24 cellular contexts compared by ENCODE assay signal in the genomic region with DNA sequence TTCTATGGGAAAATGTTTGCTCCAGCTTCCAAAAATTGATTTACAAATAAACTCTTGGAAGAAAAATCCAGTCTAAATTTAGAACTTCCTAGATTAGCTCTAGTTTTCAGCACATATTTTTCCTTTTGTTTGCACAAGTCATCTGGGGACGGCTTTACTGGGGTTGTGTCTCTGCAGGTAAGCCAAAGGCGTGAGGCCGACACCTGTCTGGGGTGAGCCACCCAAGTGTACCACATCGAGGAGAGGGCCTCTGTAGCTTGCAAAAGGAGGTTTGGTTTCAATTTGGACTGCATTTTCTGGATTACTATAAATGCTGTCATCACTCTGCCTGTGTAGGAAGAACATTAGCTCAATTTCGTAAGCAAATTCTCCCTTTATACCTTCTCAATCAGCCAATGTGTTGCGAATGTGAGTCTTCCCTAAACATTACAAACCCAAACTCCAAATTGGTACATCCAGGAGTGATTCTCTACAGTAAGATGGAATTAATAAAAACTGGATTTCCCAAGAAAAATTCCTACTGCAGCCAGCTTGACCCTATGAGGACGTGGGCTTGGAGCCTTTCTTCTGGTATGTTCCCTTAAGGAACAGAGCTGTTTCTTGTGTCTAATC.
A peak's percentile ranks its signal among the peaks of the same experiment; 100 is the strongest.
DNase-seq lines count a peak whose midpoint lies in the region; ATAC-seq, FAIRE-seq and TF ChIP-seq lines count a peak whose summit lies in the region.
"Had no signal": no experiment of that assay in that cellular context is flagged by ENCODE, and none has a peak within 500 bp of the region (broad histone marks: within the 10 kb centered on the region; RNA-seq: fewer than 3 reads in every experiment).

No MANE protein-coding gene starts in this region.

- no peak overlapping the region for H2AFZ ChIP-seq in MM.1S (ENCODE audit: low read length)

- no peak overlapping the region for H3K9ac ChIP-seq in MM.1S (ENCODE audit: low read length)

- no peak for FAIRE-seq in bronchial epithelial cell (lab: Jason Lieb, UNC)
- FAIRE-seq: small intestine had no signal

- H3K4me2 ChIP-seq in MM.1S (ENCODE audit: low read depth, low read length) = no peak overlapping the region
- H3K4me2 ChIP-seq: GM23338 had no signal

- no peak for TF ChIP-seq POLR2A in transverse colon (IDR thresholded peaks at IDR 0.05)

- H3K4me3 ChIP-seq in bronchial epithelial cell (ENCODE audit: low read depth, low read length) (no peak overlapping the region), lower lobe of right lung (no peak overlapping the region), transverse colon (no peak overlapping the region), MM.1S (ENCODE audit: low read length) (no peak overlapping the region)
- H3K4me3 ChIP-seq: GM23338 had no signal

- H3F3A ChIP-seq in MM.1S (ENCODE audit: insufficient read depth, low read length) = no peaks in the 10 kb centered on the region

- H3K4me1 ChIP-seq in lower lobe of right lung (no peaks in the 10 kb centered on the region), transverse colon (peaks cover 0 to 6% (median 0%) of the 10 kb centered on the region in 4 donors), MM.1S (ENCODE audit: low read length) (no peaks in the 10 kb centered on the region)
- H3K4me1 ChIP-seq: Caco-2, foreskin keratinocyte had no signal

- no peaks in the 10 kb centered on the region for H3K9me2 ChIP-seq in MM.1S (replicated peaks; ENCODE audit: insufficient read depth, low read length)

- in situ Hi-C loops in transverse colon (cut with MboI; ENCODE audit: low pct_ligation_motif_present in 1 of 4, low pct_unique_long_range_greater_than_20kb in 1 of 4, low sequenced_read_pairs in 3 of 4) = no loop called here

- DNase-seq in GM03348 (ENCODE audit: low spot score) (peak; percentile 54), bronchial epithelial cell (ENCODE audit: low read depth) (peak; percentile 26), lower lobe of right lung (no peak), transverse colon (no peak), epidermal melanocyte (ENCODE audit: insufficient read length, low spot score) (no peak), MM.1S (no peak)
- DNase-seq: activated CD4-positive, alpha-beta T cell treated with anti-CD3 and anti-CD28 coated beads, Interleukin-2, amount 10 ng/mL, durations not matched to agents 7 days and 5 days; activated CD8-positive, alpha-beta memory T cell treated with anti-CD3 and anti-CD28 coated beads, Interleukin-2, amount 50 U/mL, for 4 hours; activated effector memory CD4-positive, alpha-beta T cell treated with Interleukin-2 at 50 U/mL for 16 hours; Caco-2; cerebellar nuclear complex; endodermal cell; foreskin keratinocyte; Karpas-422; kidney glomerular epithelial cell; NCI-H1092; NCI-H2029; NCI-H446; NK-92 treated with Interleukin-12 subunit alpha and Interleukin-12 subunit beta, amount 100 ng/mL, for 24 hours; small intestine; stimulated activated CD4-positive, alpha-beta T cell treated with anti-CD3 and anti-CD28 coated beads, Interleukin-4, amount 100 ng/mL, for 24 hours had no signal

- ATAC-seq in lower lobe of right lung (no peak), HG02885 (IDR thresholded peaks at IDR 0.05; ENCODE audit: poor library complexity, unreplicated experiment) (no peak)
- ATAC-seq: foreskin keratinocyte; GM23338; natural killer cell treated with Interleukin-12 subunit alpha and Interleukin-12 subunit beta and Interleukin-15 and Interleukin-18, amount 100 ng/mL, for 72 hours had no signal

- TF ChIP-seq EP300 in transverse colon (IDR thresholded peaks at IDR 0.05; ENCODE audit: low read depth) = no peak

- H3K9me3 ChIP-seq in lower lobe of right lung (no peaks in the 10 kb centered on the region), transverse colon (no peaks in the 10 kb centered on the region), MM.1S (replicated peaks; ENCODE audit: insufficient read depth, low read length) (no peaks in the 10 kb centered on the region)
- H3K9me3 ChIP-seq: Caco-2 had no signal

- H3K79me2 ChIP-seq in MM.1S (ENCODE audit: low read length) = no peaks in the 10 kb centered on the region

- H3K27me3 ChIP-seq in bronchial epithelial cell (ENCODE audit: control insufficient read depth, insufficient read depth, low read length) (no peaks in the 10 kb centered on the region), lower lobe of right lung (ENCODE audit: low read depth) (no peaks in the 10 kb centered on the region), transverse colon (no peaks in the 10 kb centered on the region), MM.1S (replicated peaks; ENCODE audit: insufficient read depth, low read length) (no peaks in the 10 kb centered on the region)

- H3K27ac ChIP-seq in lower lobe of right lung (peak overlapping the region; percentile 26), transverse colon (peak overlapping the region; percentile 22 to 44 (median 30)), MM.1S (ENCODE audit: low read length) (no peak overlapping the region)
- H3K27ac ChIP-seq: foreskin keratinocyte had no signal

- intact Hi-C loops in lower lobe of right lung (cut with DNase I) (no loop called here), transverse colon (cut with DNase I; ENCODE audit: low total_unique reads) (no loop called here)

- H3K36me3 ChIP-seq in bronchial epithelial cell (ENCODE audit: control insufficient read depth, insufficient read depth, low read length) = no peaks in the 10 kb centered on the region
- H3K36me3 ChIP-seq in lower lobe of right lung = no peaks in the 10 kb centered on the region
- no peaks in the 10 kb centered on the region for H3K36me3 ChIP-seq in transverse colon
- H3K36me3 ChIP-seq in MM.1S (replicated peaks; ENCODE audit: insufficient read depth, low read length) = no peaks in the 10 kb centered on the region

- H4K20me1 ChIP-seq in MM.1S (ENCODE audit: insufficient read depth, low read length) = no peaks in the 10 kb centered on the region

- TF ChIP-seq CTCF in bronchial epithelial cell (IDR thresholded peaks at IDR 0.05; ENCODE audit: insufficient read depth, low read length, severe bottlenecking) (no peak), lower lobe of right lung (IDR thresholded peaks at IDR 0.05) (no peak), transverse colon (IDR thresholded peaks at IDR 0.05) (no peak), MM.1S (IDR thresholded peaks at IDR 0.05; ENCODE audit: low read length) (no peak)

- WGBS in transverse colon (ENCODE audit: low coverage in 1 of 2), 2 donors = 70 to 87% methylated on average over 3 to 7 of the region's 7 CpGs

Comparison
In these comparisons a context has a peak if more than half of its experiments do, and no peak if none do; other contexts are left out.
1. DNase-seq: peak in GM03348 (single experiment) and bronchial epithelial cell (single experiment); none in lower lobe of right lung (single experiment), transverse colon (single experiment), epidermal melanocyte (single experiment) and MM.1S (single experiment).